ENCODE assay signal across 8 cellular contexts in genomic region chr21:45471229-45472052, GRCh38.
DNase-seq lines count a peak whose midpoint lies in the region; ATAC-seq and TF ChIP-seq lines count a peak whose summit lies in the region.

No MANE protein-coding gene starts in this region.

- CTCF ChIA-PET in Caco-2 (lab: Charles Lee): interaction anchor here (0.6 to 1.4 kb wide), 8 partner anchors 11 to 179 kb away, joined by 3 to 8 read pairs (median 3); no protein-coding TSS in a partner anchor
- CTCF ChIA-PET in activated CD8-positive, alpha-beta T cell treated with anti-CD3 and anti-CD28 coated beads for 36 hours (lab: Charles Lee): no interaction called here

- H3K4me3 ChIP-seq in Caco-2 (ENCODE audit: low read depth, low read length): peak overlapping the region; percentile 12; the same call in 1 of the 2 replicates
- H3K4me3 ChIP-seq in retinal pigment epithelial cell (ENCODE audit: low read length): no peak overlapping the region
- no peak overlapping the region for H3K4me3 ChIP-seq in H7 (ENCODE audit: insufficient read depth, low read depth, low read length)

- peaks cover 40% of the 10 kb centered on the region for H3K4me1 ChIP-seq in Caco-2

- no peaks in the 10 kb centered on the region for H3K27me3 Mint-ChIP-seq in Caco-2 (ENCODE audit: insufficient read depth, unreplicated experiment)
- no peaks in the 10 kb centered on the region for H3K27me3 Mint-ChIP-seq in activated CD8-positive, alpha-beta T cell treated with anti-CD3 and anti-CD28 coated beads for 36 hours

- H3K4me3 Mint-ChIP-seq in Caco-2 (ENCODE audit: unreplicated experiment): peak overlapping the region; percentile 66
- no peak overlapping the region for H3K4me3 Mint-ChIP-seq in activated CD8-positive, alpha-beta T cell treated with anti-CD3 and anti-CD28 coated beads for 36 hours

- intact Hi-C loops in Caco-2 (cut with micrococcal nuclease; ENCODE audit: unreplicated experiment): no loop called here
- intact Hi-C loops in activated CD8-positive, alpha-beta T cell treated with anti-CD3 and anti-CD28 coated beads for 36 hours (cut with micrococcal nuclease): loop anchor here (10.0 kb wide), 1 partner anchor 353 kb away; no protein-coding TSS in a partner anchor

- ATAC-seq in activated CD8-positive, alpha-beta T cell treated with anti-CD3 and anti-CD28 coated beads for 36 hours: no peak

- no peaks in the 10 kb centered on the region for H3K9me3 ChIP-seq in Caco-2

- no peaks in the 10 kb centered on the region for H3K27me3 ChIP-seq in Caco-2 (replicated peaks; ENCODE audit: control insufficient read depth, insufficient read depth, low read length)
- H3K27me3 ChIP-seq in H7 (ENCODE audit: control insufficient read depth, insufficient read depth, low read length): no peaks in the 10 kb centered on the region

- TF ChIP-seq CTCF in Caco-2 (IDR thresholded peaks at IDR 0.05; ENCODE audit: insufficient read depth in 1 of 2, low read depth in 1 of 2, low read length in 1 of 2, severe bottlenecking in 1 of 2, unreplicated experiment in 1 of 2) (peak in 1 of 2 experiments; percentile 14), retinal pigment epithelial cell (conservative IDR thresholded peaks at IDR 0.05; ENCODE audit: low read depth, low read length) (no peak)
- no peak for TF ChIP-seq CTCF in activated CD8-positive, alpha-beta T cell treated with anti-CD3 and anti-CD28 coated beads for 36 hours (IDR thresholded peaks at IDR 0.05)

- DNase-seq in Caco-2 (peak; percentile 72 to 78), glomerular endothelial cell (ENCODE audit: extremely low read depth, low read depth, low spot score) (peak; percentile 60), retinal pigment epithelial cell (ENCODE audit: low read depth) (peak; percentile 84), DMS53 treated with DMSO at 0.1 percent for 48 hours (lab: John Stamatoyannopoulos, UW; ENCODE audit: unreplicated experiment) (no peak), NCI-H2107 treated with DMSO at 0.1 percent for 48 hours (lab: John Stamatoyannopoulos, UW; ENCODE audit: unreplicated experiment) (no peak), H7 (no peak)
- DNase-seq in activated CD8-positive, alpha-beta T cell treated with anti-CD3 and anti-CD28 coated beads for 36 hours: no peak
- DNase-seq in activated CD8-positive, alpha-beta memory T cell treated with anti-CD3 and anti-CD28 coated beads, Interleukin-2, amount 50 U/mL, for 48 hours: no peak

- H3K36me3 ChIP-seq in Caco-2 (ENCODE audit: control insufficient read depth, insufficient read depth, low read length) (peaks cover 3% of the 10 kb centered on the region), H7 (replicated peaks; ENCODE audit: control insufficient read depth, insufficient read depth, low read length) (peaks cover 12% of the 10 kb centered on the region)

- H3K9me3 Mint-ChIP-seq in Caco-2 (ENCODE audit: unreplicated experiment): no peaks in the 10 kb centered on the region
- H3K9me3 Mint-ChIP-seq in activated CD8-positive, alpha-beta T cell treated with anti-CD3 and anti-CD28 coated beads for 36 hours: no peaks in the 10 kb centered on the region

- BruUV-seq in Caco-2 (replicated peaks; lab: Mats Ljungman, UMichigan): no TSS peak

- POLR2A ChIA-PET in Caco-2 (lab: Charles Lee): interaction anchor here (0.6 to 1.5 kb wide), 5 partner anchors 10 to 302 kb away, joined by 3 to 5 read pairs (median 3); partner anchors contain the start of gene POFUT2
- POLR2A ChIA-PET in activated CD8-positive, alpha-beta T cell treated with anti-CD3 and anti-CD28 coated beads for 36 hours (lab: Charles Lee): interaction anchor here (1.5 to 1.7 kb wide), 2 partner anchors 9 to 348 kb away, joined by 3 to 6 read pairs; no protein-coding TSS in a partner anchor

- peaks cover 34% of the 10 kb centered on the region for H3K4me1 Mint-ChIP-seq in Caco-2 (ENCODE audit: low read depth, unreplicated experiment)
- H3K4me1 Mint-ChIP-seq in activated CD8-positive, alpha-beta T cell treated with anti-CD3 and anti-CD28 coated beads for 36 hours (ENCODE audit: low read depth): peaks cover 14% of the 10 kb centered on the region

- peaks cover 54% of the 10 kb centered on the region for H3K36me3 Mint-ChIP-seq in Caco-2 (ENCODE audit: insufficient read depth, unreplicated experiment)
- no peaks in the 10 kb centered on the region for H3K36me3 Mint-ChIP-seq in activated CD8-positive, alpha-beta T cell treated with anti-CD3 and anti-CD28 coated beads for 36 hours (ENCODE audit: low read depth)

- H3K27ac Mint-ChIP-seq in Caco-2 (ENCODE audit: unreplicated experiment): peak overlapping the region; percentile 86
- H3K27ac Mint-ChIP-seq in activated CD8-positive, alpha-beta T cell treated with anti-CD3 and anti-CD28 coated beads for 36 hours: peak overlapping the region; percentile 67

Comparison
In these comparisons a context has a peak if more than half of its experiments do, and no peak if none do; other contexts are left out.
1. DNase-seq: peak in Caco-2 (2 of 2), glomerular endothelial cell (single experiment) and retinal pigment epithelial cell (single experiment); none in activated CD8-positive, alpha-beta T cell treated with anti-CD3 and anti-CD28 coated beads for 36 hours (single experiment), DMS53 treated with DMSO at 0.1 percent for 48 hours (single experiment), NCI-H2107 treated with DMSO at 0.1 percent for 48 hours (single experiment), H7 (single experiment) and activated CD8-positive, alpha-beta memory T cell treated with anti-CD3 and anti-CD28 coated beads, Interleukin-2, amount 50 U/mL, for 48 hours (single experiment).